In genomic region chr7:135493362-135493761, GRCh38 we compare ENCODE assay signal across 19 cellular contexts. TPM values are rescaled to one million over a fixed set of nuclear protein-coding genes. Genes with fewer than 3 reads are reported as not detected.
DNase-seq lines count a peak whose midpoint lies in the region; ATAC-seq and TF ChIP-seq lines count a peak whose summit lies in the region.
"Had no signal": no experiment of that assay in that cellular context is flagged by ENCODE, and none has a peak within 500 bp of the region (broad histone marks: within the 10 kb centered on the region; RNA-seq: fewer than 3 reads in every experiment).

No MANE protein-coding gene starts in this region.

- H3K36me3 Mint-ChIP-seq in WTC11 = no peaks in the 10 kb centered on the region
- H3K36me3 Mint-ChIP-seq in activated CD4-positive, alpha-beta memory T cell treated with anti-CD3 and anti-CD28 coated beads, Interleukin-2, amount 10 ng/mL, durations not matched to agents 7 days and 5 days (ENCODE audit: low read depth) = no peaks in the 10 kb centered on the region
- peaks cover 11% of the 10 kb centered on the region for H3K36me3 Mint-ChIP-seq in activated T-helper 17 cell treated with anti-CD3 and anti-CD28 coated beads, Interleukin-2, amount 50 U/mL, for 72 hours (ENCODE audit: low read depth)

- H3K4me1 ChIP-seq in lower lobe of right lung = peaks cover 31% of the 10 kb centered on the region
- H3K4me1 ChIP-seq: SJSA1 had no signal

- no peak for ATAC-seq in WTC11
- peak; percentile 47 to 64 for ATAC-seq in lower lobe of right lung
- no peak for ATAC-seq in activated T-helper 17 cell treated with anti-CD3 and anti-CD28 coated beads, Interleukin-2, amount 50 U/mL, for 72 hours (replicated peaks)

- no peaks in the 10 kb centered on the region for H3K27me3 ChIP-seq in lower lobe of right lung (ENCODE audit: low read depth)
- H3K27me3 ChIP-seq: SJSA1 had no signal

- H3K36me3 ChIP-seq in lower lobe of right lung = no peaks in the 10 kb centered on the region

- H3K9me3 ChIP-seq in lower lobe of right lung = no peaks in the 10 kb centered on the region
- H3K9me3 ChIP-seq: SJSA1 had no signal

- no peak for TF ChIP-seq CTCF in WTC11 (IDR thresholded peaks at IDR 0.05)
- no peak for TF ChIP-seq CTCF in fibroblast of mammary gland (conservative IDR thresholded peaks at IDR 0.05; ENCODE audit: control insufficient read depth, insufficient read depth, low read depth, low read length)
- no peak for TF ChIP-seq CTCF in lower lobe of right lung (IDR thresholded peaks at IDR 0.05)

- 0 out of 2 replicates have a peak overlapping the region, but pooled peaks have one; percentile 20 for H3K27ac Mint-ChIP-seq in WTC11
- H3K27ac Mint-ChIP-seq in activated CD4-positive, alpha-beta memory T cell treated with anti-CD3 and anti-CD28 coated beads, Interleukin-2, amount 10 ng/mL, durations not matched to agents 7 days and 5 days = no peak overlapping the region
- no peak overlapping the region for H3K27ac Mint-ChIP-seq in activated T-helper 17 cell treated with anti-CD3 and anti-CD28 coated beads, Interleukin-2, amount 50 U/mL, for 72 hours

- POLR2A ChIA-PET in WTC11 (lab: Charles Lee) = no interaction called here
- POLR2A ChIA-PET in activated CD4-positive, alpha-beta memory T cell treated with anti-CD3 and anti-CD28 coated beads, Interleukin-2, amount 10 ng/mL, durations not matched to agents 7 days and 5 days (lab: Charles Lee) = interaction anchor here (1.1 kb wide), 1 partner anchor 10 kb away, joined by 3 read pairs; no protein-coding TSS in a partner anchor

- H3K4me3 ChIP-seq in fibroblast of mammary gland (ENCODE audit: control insufficient read depth, low read depth, low read length) = no peak overlapping the region
- H3K4me3 ChIP-seq in lower lobe of right lung = no peak overlapping the region
- H3K4me3 ChIP-seq: SJSA1 had no signal

- H3K27ac ChIP-seq in lower lobe of right lung = no peak overlapping the region
- H3K27ac ChIP-seq: KMS-11, RWPE1, SJSA1 had no signal

- H3K9me3 Mint-ChIP-seq in WTC11 = no peaks in the 10 kb centered on the region
- no peaks in the 10 kb centered on the region for H3K9me3 Mint-ChIP-seq in activated CD4-positive, alpha-beta memory T cell treated with anti-CD3 and anti-CD28 coated beads, Interleukin-2, amount 10 ng/mL, durations not matched to agents 7 days and 5 days
- no peaks in the 10 kb centered on the region for H3K9me3 Mint-ChIP-seq in activated T-helper 17 cell treated with anti-CD3 and anti-CD28 coated beads, Interleukin-2, amount 50 U/mL, for 72 hours
- H3K9me3 Mint-ChIP-seq: CD4-positive, alpha-beta memory T cell had no signal

- DNase-seq in AG20443 (ENCODE audit: low spot score) = peak; percentile 15
- DNase-seq in WTC11 (ENCODE audit: low spot score) = no peak
- DNase-seq in fibroblast of mammary gland (ENCODE audit: low read depth) = peak; percentile 32
- no peak for DNase-seq in lower lobe of right lung
- no peak for DNase-seq in activated CD4-positive, alpha-beta memory T cell treated with anti-CD3 and anti-CD28 coated beads, Interleukin-2, amount 10 ng/mL, durations not matched to agents 7 days and 5 days
- no peak for DNase-seq in RPMI8226
- DNase-seq in NCI-H345 treated with DMSO at 0.1 percent for 48 hours (lab: John Stamatoyannopoulos, UW; ENCODE audit: unreplicated experiment) = no peak
- DNase-seq: DMS79 treated with DMSO at 0.1 percent for 48 hours, HCEC 1CT, NCI-H1105, NCI-H1694 treated with DMSO at 0.1 percent for 48 hours, NCI-H446, NCI-H69, SW 1271 had no signal

- no peaks in the 10 kb centered on the region for H3K4me1 Mint-ChIP-seq in WTC11
- peaks cover 5% of the 10 kb centered on the region for H3K4me1 Mint-ChIP-seq in activated CD4-positive, alpha-beta memory T cell treated with anti-CD3 and anti-CD28 coated beads, Interleukin-2, amount 10 ng/mL, durations not matched to agents 7 days and 5 days
- H3K4me1 Mint-ChIP-seq in activated T-helper 17 cell treated with anti-CD3 and anti-CD28 coated beads, Interleukin-2, amount 50 U/mL, for 72 hours = peaks cover 21% of the 10 kb centered on the region

- no peak overlapping the region for H3K4me3 Mint-ChIP-seq in WTC11
- no peak overlapping the region for H3K4me3 Mint-ChIP-seq in activated CD4-positive, alpha-beta memory T cell treated with anti-CD3 and anti-CD28 coated beads, Interleukin-2, amount 10 ng/mL, durations not matched to agents 7 days and 5 days
- no peak overlapping the region for H3K4me3 Mint-ChIP-seq in activated T-helper 17 cell treated with anti-CD3 and anti-CD28 coated beads, Interleukin-2, amount 50 U/mL, for 72 hours
- H3K4me3 Mint-ChIP-seq: CD4-positive, alpha-beta memory T cell had no signal

- no peaks in the 10 kb centered on the region for H3K27me3 Mint-ChIP-seq in WTC11 (ENCODE audit: low read depth)
- no peaks in the 10 kb centered on the region for H3K27me3 Mint-ChIP-seq in activated CD4-positive, alpha-beta memory T cell treated with anti-CD3 and anti-CD28 coated beads, Interleukin-2, amount 10 ng/mL, durations not matched to agents 7 days and 5 days
- H3K27me3 Mint-ChIP-seq in activated T-helper 17 cell treated with anti-CD3 and anti-CD28 coated beads, Interleukin-2, amount 50 U/mL, for 72 hours = no peaks in the 10 kb centered on the region
- H3K27me3 Mint-ChIP-seq: CD4-positive, alpha-beta memory T cell had no signal

- CTCF ChIA-PET in WTC11 (lab: Charles Lee) = no interaction called here
- CTCF ChIA-PET in activated CD4-positive, alpha-beta memory T cell treated with anti-CD3 and anti-CD28 coated beads, Interleukin-2, amount 10 ng/mL, durations not matched to agents 7 days and 5 days (lab: Charles Lee) = no interaction called here

- intact Hi-C loops in lower lobe of right lung (cut with DNase I) = no loop called here

TF ChIP-seq in WTC11, 78 proteins besides CTCF, POLR2A, EP300 and RAD21:
- TF ChIP-seq SOX15 (CRISPR knock-in tag; IDR thresholded peaks at IDR 0.05) (no peak), ZMAT4 (CRISPR knock-in tag; IDR thresholded peaks at IDR 0.05) (no peak), ZNF232 (CRISPR knock-in tag; IDR thresholded peaks at IDR 0.05) (no peak), FOXP4 (CRISPR knock-in tag; IDR thresholded peaks at IDR 0.05) (no peak), JUN (CRISPR knock-in tag; IDR thresholded peaks at IDR 0.05) (no peak), ZNF396 (CRISPR knock-in tag; IDR thresholded peaks at IDR 0.05; ENCODE audit: borderline replicate concordance) (no peak)

RNA-seq across cellular contexts. Expression of gene CNOT4, which starts 16.5 kb away (rescaled TPM):
- total RNA-seq in WTC11 (2021) (14.6 to 19.7 TPM (median 19.2 TPM) in 3 replicates), lower lobe of right lung (28.0 TPM)
- 10 to 100 TPM; 21.9 to 24.6 TPM for total RNA-seq in activated CD4-positive, alpha-beta memory T cell treated with anti-CD3 and anti-CD28 coated beads, Interleukin-2, amount 10 ng/mL, durations not matched to agents 7 days and 5 days
- total RNA-seq in activated T-helper 17 cell treated with anti-CD3 and anti-CD28 coated beads, Interleukin-2, amount 50 U/mL, for 72 hours = 10 to 100 TPM; 20.1 to 28.1 TPM

Comparison
In these comparisons a context has a peak if more than half of its experiments do, and no peak if none do; other contexts are left out.
1. DNase-seq: peak in AG20443 (single experiment) and fibroblast of mammary gland (single experiment); none in WTC11 (single experiment), lower lobe of right lung (single experiment), activated CD4-positive, alpha-beta memory T cell treated with anti-CD3 and anti-CD28 coated beads, Interleukin-2, amount 10 ng/mL, durations not matched to agents 7 days and 5 days (single experiment), RPMI8226 (single experiment) and NCI-H345 treated with DMSO at 0.1 percent for 48 hours (single experiment).
2. ATAC-seq: peak in lower lobe of right lung (2 of 2); none in WTC11 (single experiment) and activated T-helper 17 cell treated with anti-CD3 and anti-CD28 coated beads, Interleukin-2, amount 50 U/mL, for 72 hours (single experiment).